1 cellular context compared by ENCODE assay signal in the genomic region with DNA sequence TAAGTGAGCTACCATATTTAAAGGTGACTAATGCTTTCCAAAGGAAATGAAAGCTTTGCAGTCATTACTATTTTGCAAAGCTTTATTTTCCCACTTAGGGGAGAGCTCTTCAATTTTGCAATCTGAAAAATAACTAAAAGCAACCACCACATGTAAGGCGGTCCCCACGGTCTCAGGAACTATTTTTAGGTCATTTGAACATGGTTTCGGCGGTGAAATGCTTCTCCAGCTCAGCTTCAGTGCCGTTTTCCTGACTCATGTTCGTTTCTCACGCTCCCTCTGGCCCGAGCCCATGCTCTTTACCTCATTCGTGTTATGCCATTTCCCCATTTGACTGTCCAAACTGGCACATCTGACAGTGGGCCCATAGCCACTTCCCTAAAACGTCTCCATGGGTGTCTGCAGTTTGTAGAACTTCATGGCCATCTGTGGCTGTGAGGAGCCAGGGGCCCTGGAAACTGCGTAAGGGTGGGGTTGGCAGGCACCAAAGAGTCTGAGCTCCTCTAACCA.
A peak's percentile ranks its signal among the peaks of the same experiment; 100 is the strongest.
TF ChIP-seq lines count a peak whose summit lies in the region.

No MANE protein-coding gene starts in this region.

TF ChIP-seq in GM12878, 131 proteins besides CTCF, POLR2A, EP300 and RAD21 (continued from another document and continues in another):
- TF ChIP-seq ZNF274 (IDR thresholded peaks at IDR 0.05; ENCODE audit: insufficient read depth, insufficient read length) (no peak), SPI1 (IDR thresholded peaks at IDR 0.05; ENCODE audit: borderline replicate concordance, insufficient read depth, low read depth, low read length) (peak; percentile 99), STAT3 (IDR thresholded peaks at IDR 0.05; ENCODE audit: low read depth, low read length) (peak; percentile 84; the same call in 1 of the 2 replicates), ATF7 (IDR thresholded peaks at IDR 0.05; ENCODE audit: low read depth) (peak; percentile 88), NFIC (IDR thresholded peaks at IDR 0.05; ENCODE audit: low read depth, low read length) (peak; percentile 98), RBBP5 (conservative IDR thresholded peaks at IDR 0.05) (no peak), HDAC2 (IDR thresholded peaks at IDR 0.05) (no peak), MTA2 (IDR thresholded peaks at IDR 0.05; ENCODE audit: low read depth) (peak; percentile 91), SP1 (IDR thresholded peaks at IDR 0.05; ENCODE audit: low read depth, low read length) (peak; percentile 75), NFYA (IDR thresholded peaks at IDR 0.05; ENCODE audit: borderline replicate concordance, low read depth, low read length) (no peak), PML (IDR thresholded peaks at IDR 0.05; ENCODE audit: low read length) (peak; percentile 80; the same call in 1 of the 2 replicates), CHD1 (IDR thresholded peaks at IDR 0.05; ENCODE audit: low read depth, low read length) (no peak), NR2C1 (IDR thresholded peaks at IDR 0.05) (no peak), SRF (IDR thresholded peaks at IDR 0.05; ENCODE audit: low read depth in 2 of 2, low read length in 2 of 2) (peak in 1 of 2 experiments; percentile 77; a peak in 2 of 4 replicates), RFX5 (IDR thresholded peaks at IDR 0.05; ENCODE audit: low read depth, low read length) (no peak), TARDBP (IDR thresholded peaks at IDR 0.05; ENCODE audit: borderline replicate concordance) (peak; percentile 74; the same call in 1 of the 2 replicates), KLF5 (IDR thresholded peaks at IDR 0.05; ENCODE audit: partially characterized antibody) (peak; percentile 90), TBL1XR1 (IDR thresholded peaks at IDR 0.05; ENCODE audit: low read depth, low read length) (peak; percentile 93), FOXK2 (IDR thresholded peaks at IDR 0.05) (no peak), NR2C2 (IDR thresholded peaks at IDR 0.05; ENCODE audit: borderline replicate concordance, control insufficient read depth, insufficient read length, low read depth) (no peak), KAT2A (conservative IDR thresholded peaks at IDR 0.05; ENCODE audit: control insufficient read depth, low read depth, low read length) (no peak), IKZF1 (conservative IDR thresholded peaks at IDR 0.05) (peak; percentile 94), STAT1 (conservative IDR thresholded peaks at IDR 0.05) (no peak), ZBED1 (IDR thresholded peaks at IDR 0.05; ENCODE audit: borderline replicate concordance) (peak; percentile 98), YY1 (IDR thresholded peaks at IDR 0.05; ENCODE audit: low read depth, low read length) (peak; percentile 49; the same call in 1 of the 2 replicates), RUNX3 (IDR thresholded peaks at IDR 0.05; ENCODE audit: low read length) (peak; percentile 95), SIN3A (IDR thresholded peaks at IDR 0.05; ENCODE audit: low read depth, low read length) (no peak), RAD51 (IDR thresholded peaks at IDR 0.05) (no peak), MEF2A (IDR thresholded peaks at IDR 0.05; ENCODE audit: insufficient read depth, low read depth, low read length) (peak; percentile 94), SMAD5 (IDR thresholded peaks at IDR 0.05; ENCODE audit: low read depth) (0 out of 2 replicates have a peak, but pooled peaks have one; percentile 47), JUND (IDR thresholded peaks at IDR 0.05; ENCODE audit: low read depth, low read length) (peak; percentile 66; the same call in 1 of the 2 replicates), SMC3 (IDR thresholded peaks at IDR 0.05; ENCODE audit: borderline replicate concordance, low read length) (peak; percentile 35; the same call in 1 of the 2 replicates)
- TF ChIP-seq, protein P1, sequence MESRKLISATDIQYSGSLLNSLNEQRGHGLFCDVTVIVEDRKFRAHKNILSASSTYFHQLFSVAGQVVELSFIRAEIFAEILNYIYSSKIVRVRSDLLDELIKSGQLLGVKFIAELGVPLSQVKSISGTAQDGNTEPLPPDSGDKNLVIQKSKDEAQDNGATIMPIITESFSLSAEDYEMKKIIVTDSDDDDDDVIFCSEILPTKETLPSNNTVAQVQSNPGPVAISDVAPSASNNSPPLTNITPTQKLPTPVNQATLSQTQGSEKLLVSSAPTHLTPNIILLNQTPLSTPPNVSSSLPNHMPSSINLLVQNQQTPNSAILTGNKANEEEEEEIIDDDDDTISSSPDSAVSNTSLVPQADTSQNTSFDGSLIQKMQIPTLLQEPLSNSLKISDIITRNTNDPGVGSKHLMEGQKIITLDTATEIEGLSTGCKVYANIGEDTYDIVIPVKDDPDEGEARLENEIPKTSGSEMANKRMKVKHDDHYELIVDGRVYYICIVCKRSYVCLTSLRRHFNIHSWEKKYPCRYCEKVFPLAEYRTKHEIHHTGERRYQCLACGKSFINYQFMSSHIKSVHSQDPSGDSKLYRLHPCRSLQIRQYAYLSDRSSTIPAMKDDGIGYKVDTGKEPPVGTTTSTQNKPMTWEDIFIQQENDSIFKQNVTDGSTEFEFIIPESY (IDR thresholded peaks at IDR 0.05) = no peak
- TF ChIP-seq, protein P2, sequence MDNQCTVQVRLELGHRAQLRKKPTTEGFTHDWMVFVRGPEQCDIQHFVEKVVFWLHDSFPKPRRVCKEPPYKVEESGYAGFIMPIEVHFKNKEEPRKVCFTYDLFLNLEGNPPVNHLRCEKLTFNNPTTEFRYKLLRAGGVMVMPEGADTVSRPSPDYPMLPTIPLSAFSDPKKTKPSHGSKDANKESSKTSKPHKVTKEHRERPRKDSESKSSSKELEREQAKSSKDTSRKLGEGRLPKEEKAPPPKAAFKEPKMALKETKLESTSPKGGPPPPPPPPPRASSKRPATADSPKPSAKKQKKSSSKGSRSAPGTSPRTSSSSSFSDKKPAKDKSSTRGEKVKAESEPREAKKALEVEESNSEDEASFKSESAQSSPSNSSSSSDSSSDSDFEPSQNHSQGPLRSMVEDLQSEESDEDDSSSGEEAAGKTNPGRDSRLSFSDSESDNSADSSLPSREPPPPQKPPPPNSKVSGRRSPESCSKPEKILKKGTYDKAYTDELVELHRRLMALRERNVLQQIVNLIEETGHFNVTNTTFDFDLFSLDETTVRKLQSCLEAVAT (IDR thresholded peaks at IDR 0.05) = peak; percentile 70
- TF ChIP-seq, protein P3, sequence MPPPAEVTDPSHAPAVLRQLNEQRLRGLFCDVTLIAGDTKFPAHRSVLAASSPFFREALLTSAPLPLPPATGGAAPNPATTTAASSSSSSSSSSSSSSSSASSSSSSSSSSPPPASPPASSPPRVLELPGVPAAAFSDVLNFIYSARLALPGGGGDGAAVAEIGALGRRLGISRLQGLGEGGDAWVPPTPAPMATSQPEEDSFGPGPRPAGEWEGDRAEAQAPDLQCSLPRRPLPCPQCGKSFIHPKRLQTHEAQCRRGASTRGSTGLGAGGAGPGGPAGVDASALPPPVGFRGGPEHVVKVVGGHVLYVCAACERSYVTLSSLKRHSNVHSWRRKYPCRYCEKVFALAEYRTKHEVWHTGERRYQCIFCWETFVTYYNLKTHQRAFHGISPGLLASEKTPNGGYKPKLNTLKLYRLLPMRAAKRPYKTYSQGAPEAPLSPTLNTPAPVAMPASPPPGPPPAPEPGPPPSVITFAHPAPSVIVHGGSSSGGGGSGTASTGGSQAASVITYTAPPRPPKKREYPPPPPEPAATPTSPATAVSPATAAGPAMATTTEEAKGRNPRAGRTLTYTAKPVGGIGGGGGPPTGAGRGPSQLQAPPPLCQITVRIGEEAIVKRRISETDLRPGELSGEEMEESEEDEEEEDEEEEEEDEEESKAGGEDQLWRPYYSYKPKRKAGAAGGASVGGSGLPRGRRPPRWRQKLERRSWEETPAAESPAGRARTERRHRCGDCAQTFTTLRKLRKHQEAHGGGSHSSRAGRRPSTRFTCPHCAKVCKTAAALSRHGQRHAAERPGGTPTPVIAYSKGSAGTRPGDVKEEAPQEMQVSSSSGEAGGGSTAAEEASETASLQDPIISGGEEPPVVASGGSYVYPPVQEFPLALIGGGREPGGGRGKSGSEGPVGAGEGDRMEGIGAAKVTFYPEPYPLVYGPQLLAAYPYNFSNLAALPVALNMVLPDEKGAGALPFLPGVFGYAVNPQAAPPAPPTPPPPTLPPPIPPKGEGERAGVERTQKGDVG (CRISPR knock-in tag; IDR thresholded peaks at IDR 0.05) = no peak
- TF ChIP-seq, protein P4, sequence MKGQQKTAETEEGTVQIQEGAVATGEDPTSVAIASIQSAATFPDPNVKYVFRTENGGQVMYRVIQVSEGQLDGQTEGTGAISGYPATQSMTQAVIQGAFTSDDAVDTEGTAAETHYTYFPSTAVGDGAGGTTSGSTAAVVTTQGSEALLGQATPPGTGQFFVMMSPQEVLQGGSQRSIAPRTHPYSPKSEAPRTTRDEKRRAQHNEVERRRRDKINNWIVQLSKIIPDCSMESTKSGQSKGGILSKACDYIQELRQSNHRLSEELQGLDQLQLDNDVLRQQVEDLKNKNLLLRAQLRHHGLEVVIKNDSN (IDR thresholded peaks at IDR 0.05; ENCODE audit: borderline replicate concordance, extremely low read length, insufficient read depth, low read depth, low read length) = no peak
- TF ChIP-seq, protein P5, sequence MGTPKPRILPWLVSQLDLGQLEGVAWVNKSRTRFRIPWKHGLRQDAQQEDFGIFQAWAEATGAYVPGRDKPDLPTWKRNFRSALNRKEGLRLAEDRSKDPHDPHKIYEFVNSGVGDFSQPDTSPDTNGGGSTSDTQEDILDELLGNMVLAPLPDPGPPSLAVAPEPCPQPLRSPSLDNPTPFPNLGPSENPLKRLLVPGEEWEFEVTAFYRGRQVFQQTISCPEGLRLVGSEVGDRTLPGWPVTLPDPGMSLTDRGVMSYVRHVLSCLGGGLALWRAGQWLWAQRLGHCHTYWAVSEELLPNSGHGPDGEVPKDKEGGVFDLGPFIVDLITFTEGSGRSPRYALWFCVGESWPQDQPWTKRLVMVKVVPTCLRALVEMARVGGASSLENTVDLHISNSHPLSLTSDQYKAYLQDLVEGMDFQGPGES (IDR thresholded peaks at IDR 0.05) = no peak
- TF ChIP-seq, protein P6, sequence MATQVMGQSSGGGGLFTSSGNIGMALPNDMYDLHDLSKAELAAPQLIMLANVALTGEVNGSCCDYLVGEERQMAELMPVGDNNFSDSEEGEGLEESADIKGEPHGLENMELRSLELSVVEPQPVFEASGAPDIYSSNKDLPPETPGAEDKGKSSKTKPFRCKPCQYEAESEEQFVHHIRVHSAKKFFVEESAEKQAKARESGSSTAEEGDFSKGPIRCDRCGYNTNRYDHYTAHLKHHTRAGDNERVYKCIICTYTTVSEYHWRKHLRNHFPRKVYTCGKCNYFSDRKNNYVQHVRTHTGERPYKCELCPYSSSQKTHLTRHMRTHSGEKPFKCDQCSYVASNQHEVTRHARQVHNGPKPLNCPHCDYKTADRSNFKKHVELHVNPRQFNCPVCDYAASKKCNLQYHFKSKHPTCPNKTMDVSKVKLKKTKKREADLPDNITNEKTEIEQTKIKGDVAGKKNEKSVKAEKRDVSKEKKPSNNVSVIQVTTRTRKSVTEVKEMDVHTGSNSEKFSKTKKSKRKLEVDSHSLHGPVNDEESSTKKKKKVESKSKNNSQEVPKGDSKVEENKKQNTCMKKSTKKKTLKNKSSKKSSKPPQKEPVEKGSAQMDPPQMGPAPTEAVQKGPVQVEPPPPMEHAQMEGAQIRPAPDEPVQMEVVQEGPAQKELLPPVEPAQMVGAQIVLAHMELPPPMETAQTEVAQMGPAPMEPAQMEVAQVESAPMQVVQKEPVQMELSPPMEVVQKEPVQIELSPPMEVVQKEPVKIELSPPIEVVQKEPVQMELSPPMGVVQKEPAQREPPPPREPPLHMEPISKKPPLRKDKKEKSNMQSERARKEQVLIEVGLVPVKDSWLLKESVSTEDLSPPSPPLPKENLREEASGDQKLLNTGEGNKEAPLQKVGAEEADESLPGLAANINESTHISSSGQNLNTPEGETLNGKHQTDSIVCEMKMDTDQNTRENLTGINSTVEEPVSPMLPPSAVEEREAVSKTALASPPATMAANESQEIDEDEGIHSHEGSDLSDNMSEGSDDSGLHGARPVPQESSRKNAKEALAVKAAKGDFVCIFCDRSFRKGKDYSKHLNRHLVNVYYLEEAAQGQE (IDR thresholded peaks at IDR 0.05; ENCODE audit: low read depth, low read length) = 0 out of 2 replicates have a peak, but pooled peaks have one; percentile 32
- TF ChIP-seq, protein P7, sequence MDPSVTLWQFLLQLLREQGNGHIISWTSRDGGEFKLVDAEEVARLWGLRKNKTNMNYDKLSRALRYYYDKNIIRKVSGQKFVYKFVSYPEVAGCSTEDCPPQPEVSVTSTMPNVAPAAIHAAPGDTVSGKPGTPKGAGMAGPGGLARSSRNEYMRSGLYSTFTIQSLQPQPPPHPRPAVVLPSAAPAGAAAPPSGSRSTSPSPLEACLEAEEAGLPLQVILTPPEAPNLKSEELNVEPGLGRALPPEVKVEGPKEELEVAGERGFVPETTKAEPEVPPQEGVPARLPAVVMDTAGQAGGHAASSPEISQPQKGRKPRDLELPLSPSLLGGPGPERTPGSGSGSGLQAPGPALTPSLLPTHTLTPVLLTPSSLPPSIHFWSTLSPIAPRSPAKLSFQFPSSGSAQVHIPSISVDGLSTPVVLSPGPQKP (IDR thresholded peaks at IDR 0.05; ENCODE audit: low read depth, low read length) = no peak
- TF ChIP-seq, protein P8, sequence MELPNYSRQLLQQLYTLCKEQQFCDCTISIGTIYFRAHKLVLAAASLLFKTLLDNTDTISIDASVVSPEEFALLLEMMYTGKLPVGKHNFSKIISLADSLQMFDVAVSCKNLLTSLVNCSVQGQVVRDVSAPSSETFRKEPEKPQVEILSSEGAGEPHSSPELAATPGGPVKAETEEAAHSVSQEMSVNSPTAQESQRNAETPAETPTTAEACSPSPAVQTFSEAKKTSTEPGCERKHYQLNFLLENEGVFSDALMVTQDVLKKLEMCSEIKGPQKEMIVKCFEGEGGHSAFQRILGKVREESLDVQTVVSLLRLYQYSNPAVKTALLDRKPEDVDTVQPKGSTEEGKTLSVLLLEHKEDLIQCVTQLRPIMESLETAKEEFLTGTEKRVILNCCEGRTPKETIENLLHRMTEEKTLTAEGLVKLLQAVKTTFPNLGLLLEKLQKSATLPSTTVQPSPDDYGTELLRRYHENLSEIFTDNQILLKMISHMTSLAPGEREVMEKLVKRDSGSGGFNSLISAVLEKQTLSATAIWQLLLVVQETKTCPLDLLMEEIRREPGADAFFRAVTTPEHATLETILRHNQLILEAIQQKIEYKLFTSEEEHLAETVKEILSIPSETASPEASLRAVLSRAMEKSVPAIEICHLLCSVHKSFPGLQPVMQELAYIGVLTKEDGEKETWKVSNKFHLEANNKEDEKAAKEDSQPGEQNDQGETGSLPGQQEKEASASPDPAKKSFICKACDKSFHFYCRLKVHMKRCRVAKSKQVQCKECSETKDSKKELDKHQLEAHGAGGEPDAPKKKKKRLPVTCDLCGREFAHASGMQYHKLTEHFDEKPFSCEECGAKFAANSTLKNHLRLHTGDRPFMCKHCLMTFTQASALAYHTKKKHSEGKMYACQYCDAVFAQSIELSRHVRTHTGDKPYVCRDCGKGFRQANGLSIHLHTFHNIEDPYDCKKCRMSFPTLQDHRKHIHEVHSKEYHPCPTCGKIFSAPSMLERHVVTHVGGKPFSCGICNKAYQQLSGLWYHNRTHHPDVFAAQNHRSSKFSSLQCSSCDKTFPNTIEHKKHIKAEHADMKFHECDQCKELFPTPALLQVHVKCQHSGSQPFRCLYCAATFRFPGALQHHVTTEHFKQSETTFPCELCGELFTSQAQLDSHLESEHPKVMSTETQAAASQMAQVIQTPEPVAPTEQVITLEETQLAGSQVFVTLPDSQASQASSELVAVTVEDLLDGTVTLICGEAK (IDR thresholded peaks at IDR 0.05; ENCODE audit: borderline replicate concordance) = no peak
- TF ChIP-seq, protein P9, sequence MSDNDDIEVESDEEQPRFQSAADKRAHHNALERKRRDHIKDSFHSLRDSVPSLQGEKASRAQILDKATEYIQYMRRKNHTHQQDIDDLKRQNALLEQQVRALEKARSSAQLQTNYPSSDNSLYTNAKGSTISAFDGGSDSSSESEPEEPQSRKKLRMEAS (IDR thresholded peaks at IDR 0.05; ENCODE audit: low read depth, low read length) = peak; percentile 77; the same call in 1 of the 2 replicates
- TF ChIP-seq, protein P10, sequence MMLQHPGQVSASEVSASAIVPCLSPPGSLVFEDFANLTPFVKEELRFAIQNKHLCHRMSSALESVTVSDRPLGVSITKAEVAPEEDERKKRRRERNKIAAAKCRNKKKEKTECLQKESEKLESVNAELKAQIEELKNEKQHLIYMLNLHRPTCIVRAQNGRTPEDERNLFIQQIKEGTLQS (IDR thresholded peaks at IDR 0.05; ENCODE audit: borderline replicate concordance, extremely low read depth, low read depth, low read length) = no peak
